8 cellular contexts compared by ENCODE assay signal in the genomic region with DNA sequence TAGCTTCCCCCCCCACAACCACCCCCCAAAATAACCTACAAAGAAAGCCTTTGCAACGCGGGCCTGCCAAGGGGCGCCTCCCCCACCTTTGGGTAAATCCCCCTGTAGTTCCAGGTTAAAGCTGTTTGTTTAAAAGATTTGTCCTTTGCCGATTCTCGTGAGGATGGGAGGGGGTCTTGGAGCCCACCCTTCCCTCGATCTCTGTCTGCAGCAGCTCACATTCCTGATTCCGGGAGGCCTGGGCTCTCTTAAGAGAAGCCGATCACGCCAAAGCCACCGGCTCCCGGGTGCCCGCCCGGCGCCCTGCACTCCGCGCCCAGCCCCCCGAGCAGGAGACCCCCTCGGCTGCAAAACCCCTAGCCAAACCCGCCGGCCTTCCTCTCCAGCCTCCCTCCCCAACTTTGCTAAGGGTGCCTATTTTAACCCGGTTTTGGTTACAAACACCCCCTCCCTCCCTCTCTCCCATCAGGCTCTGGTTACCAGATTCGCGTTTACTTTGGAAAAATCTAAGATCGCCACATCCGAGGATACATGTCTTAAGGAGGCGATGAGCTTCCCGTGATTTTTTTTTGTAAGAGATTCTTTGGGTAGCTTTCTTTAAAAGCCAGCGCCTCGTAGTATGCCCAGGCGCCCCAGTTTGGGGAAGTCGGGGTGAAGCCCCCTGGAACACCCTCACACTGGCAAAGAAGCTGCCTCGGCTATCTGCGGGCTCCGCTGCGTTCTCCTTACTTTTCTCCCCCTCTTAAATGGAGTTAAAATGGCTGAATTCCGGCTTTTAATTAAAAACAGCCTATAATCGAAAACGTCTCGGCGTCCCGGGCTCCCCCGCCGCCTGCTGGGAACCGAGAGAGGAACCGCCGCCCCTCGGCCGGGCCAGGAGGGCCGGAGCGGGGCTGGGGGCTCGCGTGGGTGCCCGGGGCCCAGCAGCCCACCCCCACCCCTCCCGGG. TPM values are rescaled to one million over a fixed set of nuclear protein-coding genes. Genes with fewer than 3 reads are reported as not detected.
DNase-seq lines count a peak whose midpoint lies in the region; ATAC-seq and TF ChIP-seq lines count a peak whose summit lies in the region.

No MANE protein-coding gene starts in this region.

- H2AFZ ChIP-seq in DND-41 (ENCODE audit: low read depth, low read length) (peak overlapping the region; percentile 65), Loucy (ENCODE audit: low read length) (no peak overlapping the region)

- intact Hi-C loops in ascending aorta (cut with DNase I), result no loop called here

- DNase-seq in DND-41, result peak; percentile 26
- no peak for DNase-seq in ascending aorta (ENCODE audit: low spot score in 2 of 2)
- DNase-seq in SIG-M5 (lab: John Stamatoyannopoulos, UW), result no peak

- TF ChIP-seq POLR2A in GM18505 (IDR thresholded peaks at IDR 0.05; ENCODE audit: borderline replicate concordance, extremely low read depth, insufficient read depth, insufficient read length), result no peak

- no peaks in the 10 kb centered on the region for H3F3A ChIP-seq in Loucy (ENCODE audit: low read depth)

- H3K9ac ChIP-seq in DND-41 (ENCODE audit: low read depth, low read length) (peak overlapping the region; percentile 78), Loucy (ENCODE audit: low read depth, low read length, poor library complexity, severe bottlenecking) (peak overlapping the region; percentile 99), iPS-15b (ENCODE audit: low read depth, low read length) (peak overlapping the region; percentile 47), skeletal muscle tissue (ENCODE audit: low read depth in 1 of 3, low read length in 3 of 3) (peak overlapping the region; percentile 85 to 96 (median 95))

- peaks cover 48% of the 10 kb centered on the region for H4K20me1 ChIP-seq in DND-41 (ENCODE audit: insufficient read depth, low read length)
- peaks cover 43% of the 10 kb centered on the region for H4K20me1 ChIP-seq in Loucy (ENCODE audit: insufficient read depth, low read length, poor library complexity, severe bottlenecking)

- TF ChIP-seq CTCF in DND-41 (IDR thresholded peaks at IDR 0.05; ENCODE audit: borderline replicate concordance, extremely low read depth, low read length, poor library complexity, severe bottlenecking) (no peak), Loucy (conservative IDR thresholded peaks at IDR 0.05; ENCODE audit: low read length) (no peak), ascending aorta (IDR thresholded peaks at IDR 0.05) (peak in 1 of 3 experiments; percentile 10)

- peak overlapping the region; percentile 46; the same call in 1 of the 2 replicates for H3K27ac ChIP-seq in DND-41 (ENCODE audit: low read length)
- peak overlapping the region; percentile 95 to 100 for H3K27ac ChIP-seq in ascending aorta
- H3K27ac ChIP-seq in skeletal muscle tissue (ENCODE audit: low read depth, low read length), result peak overlapping the region; percentile 95

- H3K27me3 ChIP-seq in DND-41 (ENCODE audit: insufficient read depth, low read length, poor library complexity), result peaks cover 81% of the 10 kb centered on the region
- H3K27me3 ChIP-seq in Loucy (ENCODE audit: insufficient read depth, low read length, poor library complexity, severe bottlenecking), result peaks cover 5% of the 10 kb centered on the region
- H3K27me3 ChIP-seq in ascending aorta, result no peaks in the 10 kb centered on the region
- H3K27me3 ChIP-seq in iPS-15b (ENCODE audit: control insufficient read depth, insufficient read depth, low read length), result peaks cover 57% of the 10 kb centered on the region
- H3K27me3 ChIP-seq in skeletal muscle tissue (ENCODE audit: control insufficient read depth in 3 of 3, insufficient read depth in 3 of 3, low read length in 3 of 3), result no peaks in the 10 kb centered on the region

- H3K9me2 ChIP-seq in Loucy (replicated peaks; ENCODE audit: low read depth, low read length), result no peaks in the 10 kb centered on the region

- H3K9me3 ChIP-seq in DND-41 (ENCODE audit: insufficient read depth, low read length, severe bottlenecking), result no peaks in the 10 kb centered on the region
- H3K9me3 ChIP-seq in Loucy (ENCODE audit: insufficient read depth, low read depth, low read length), result no peaks in the 10 kb centered on the region
- no peaks in the 10 kb centered on the region for H3K9me3 ChIP-seq in ascending aorta
- H3K9me3 ChIP-seq in iPS-15b (ENCODE audit: control insufficient read depth, insufficient read depth, low read length), result no peaks in the 10 kb centered on the region
- no peaks in the 10 kb centered on the region for H3K9me3 ChIP-seq in skeletal muscle tissue (ENCODE audit: control insufficient read depth in 3 of 3, low read length in 3 of 3)

- H3K4me1 ChIP-seq in DND-41 (ENCODE audit: insufficient read depth, low read length) (peaks cover 47% of the 10 kb centered on the region), Loucy (ENCODE audit: insufficient read depth, low read length, poor library complexity, severe bottlenecking) (peaks cover 30% of the 10 kb centered on the region), ascending aorta (peaks cover 10 to 14% of the 10 kb centered on the region in 2 donors), iPS-15b (ENCODE audit: control insufficient read depth, insufficient read depth, low read length) (peaks cover 8% of the 10 kb centered on the region), skeletal muscle tissue (ENCODE audit: control insufficient read depth in 3 of 3, insufficient read depth in 3 of 3, low read length in 3 of 3) (peaks cover 16 to 21% (median 18%) of the 10 kb centered on the region in 3 donors)

- no peaks in the 10 kb centered on the region; the same call in 1 of the 2 replicates for H3K36me3 ChIP-seq in DND-41 (ENCODE audit: insufficient read depth, low read length)
- H3K36me3 ChIP-seq in Loucy (ENCODE audit: insufficient read depth, low read length), result no peaks in the 10 kb centered on the region
- peaks cover 0 to 6% of the 10 kb centered on the region in 2 donors for H3K36me3 ChIP-seq in ascending aorta
- no peaks in the 10 kb centered on the region for H3K36me3 ChIP-seq in iPS-15b (ENCODE audit: control insufficient read depth, insufficient read depth, low read length)
- H3K36me3 ChIP-seq in skeletal muscle tissue (ENCODE audit: control insufficient read depth in 3 of 3, insufficient read depth in 3 of 3, low read length in 3 of 3), result peaks cover 0 to 1% (median 0%) of the 10 kb centered on the region in 3 donors

- H3K79me2 ChIP-seq in DND-41 (ENCODE audit: insufficient read depth, low read length) (no peaks in the 10 kb centered on the region), Loucy (ENCODE audit: insufficient read depth, low read length) (peaks cover 95% of the 10 kb centered on the region)

- peak overlapping the region; percentile 70 to 78 for H3K4me3 ChIP-seq in DND-41 (ENCODE audit: low read depth in 1 of 2, low read length in 2 of 2)
- H3K4me3 ChIP-seq in Loucy (ENCODE audit: low read length, poor library complexity, severe bottlenecking), result peak overlapping the region; percentile 98
- peak overlapping the region; percentile 82 to 84 for H3K4me3 ChIP-seq in ascending aorta
- H3K4me3 ChIP-seq in iPS-15b (ENCODE audit: low read depth, low read length), result peak overlapping the region; percentile 49
- H3K4me3 ChIP-seq in skeletal muscle tissue (ENCODE audit: low read length in 3 of 3), result peak overlapping the region; percentile 77 to 94 (median 84)

- H3K4me2 ChIP-seq in DND-41 (ENCODE audit: insufficient read depth, low read length) (peak overlapping the region; percentile 81), Loucy (ENCODE audit: low read depth, low read length, poor library complexity, severe bottlenecking) (peak overlapping the region; percentile 84)

- 0 out of 3 replicates have a peak, but pooled peaks have one; percentile 0 for ATAC-seq in DND-41 (ENCODE audit: insufficient read depth, low read depth)
- no peak for ATAC-seq in GM19467 (IDR thresholded peaks at IDR 0.05; ENCODE audit: unreplicated experiment)
- ATAC-seq in GM18505 (IDR thresholded peaks at IDR 0.05; ENCODE audit: unreplicated experiment), result no peak

RNA-seq across cellular contexts. Expression of gene TNRC18, which starts 1.0 kb away (rescaled TPM):
- total RNA-seq in ascending aorta (240 TPM), skeletal muscle tissue (25.6 TPM)

Comparison
In these comparisons a context has a peak if more than half of its experiments do, and no peak if none do; other contexts are left out.
1. H3K27ac ChIP-seq: peak in every context shown above with its lines; median percentile 98 in ascending aorta; 95 in skeletal muscle tissue; 46 in DND-41.
2. H3K9ac ChIP-seq: peak in every context shown above with its lines; median percentile 99 in Loucy; 95 in skeletal muscle tissue; 78 in DND-41; 47 in iPS-15b.